In the genomic region with DNA sequence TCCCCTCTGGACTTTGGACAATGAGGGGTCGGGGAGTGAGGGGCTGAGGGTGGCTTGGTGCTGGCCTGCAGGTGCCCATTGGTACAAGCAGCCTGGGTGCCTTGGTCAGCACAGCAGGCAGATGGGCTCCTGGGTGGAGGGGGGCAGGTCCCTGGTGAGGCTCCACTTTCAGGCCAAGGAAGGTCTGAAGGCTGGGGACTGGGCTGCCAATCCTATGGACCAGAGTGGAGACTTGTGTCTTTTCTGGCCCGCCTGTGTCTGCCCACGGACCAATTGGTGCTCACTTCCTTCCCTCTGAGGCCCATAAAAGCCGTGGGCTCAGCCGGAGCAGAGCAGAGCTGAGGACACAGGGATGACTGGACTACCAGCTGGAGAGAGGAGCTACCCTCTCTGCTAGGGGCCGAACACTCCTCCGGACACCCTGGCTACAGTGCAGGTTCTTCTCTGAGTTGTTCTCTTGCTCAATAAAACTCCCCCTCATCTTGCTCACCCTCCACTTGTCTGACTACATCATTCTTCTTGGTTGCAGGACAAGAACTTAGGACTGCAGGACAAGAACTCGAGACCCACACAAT, we compare ENCODE assay signal across 1 cellular context.
TF ChIP-seq lines count a peak whose summit lies in the region.

No MANE protein-coding gene starts in this region.

TF ChIP-seq in H1, 55 proteins besides CTCF, POLR2A, EP300 and RAD21:
- TF ChIP-seq CHD1 (IDR thresholded peaks at IDR 0.05; ENCODE audit: low read depth, low read length) (no peak), CBX8 (IDR thresholded peaks at IDR 0.05; ENCODE audit: borderline replicate concordance, low read depth, low read length) (no peak), BRCA1 (IDR thresholded peaks at IDR 0.05; ENCODE audit: low read depth, low read length) (no peak), CHD2 (IDR thresholded peaks at IDR 0.05; ENCODE audit: low read length) (no peak), KDM5A (IDR thresholded peaks at IDR 0.05; ENCODE audit: low read length) (no peak), BCL11A (IDR thresholded peaks at IDR 0.05; ENCODE audit: low read depth in 2 of 2, low read length in 2 of 2) (no peak), BACH1 (IDR thresholded peaks at IDR 0.05; ENCODE audit: low read length) (no peak), SUZ12 (IDR thresholded peaks at IDR 0.05; ENCODE audit: low read length) (no peak), HDAC6 (IDR thresholded peaks at IDR 0.05; ENCODE audit: low read depth, low read length) (no peak), NRF1 (IDR thresholded peaks at IDR 0.05; ENCODE audit: low read depth, low read length) (no peak), HDAC2 (IDR thresholded peaks at IDR 0.05; ENCODE audit: borderline replicate concordance in 1 of 2, low read depth in 2 of 2, low read length in 2 of 2) (no peak), TEAD4 (IDR thresholded peaks at IDR 0.05; ENCODE audit: low read depth, low read length) (no peak), ASH2L (IDR thresholded peaks at IDR 0.05; ENCODE audit: low read length) (no peak), SIX5 (IDR thresholded peaks at IDR 0.05; ENCODE audit: low read depth, low read length) (no peak), RFX5 (IDR thresholded peaks at IDR 0.05; ENCODE audit: borderline replicate concordance, low read depth, low read length) (no peak)
- TF ChIP-seq, protein P1, sequence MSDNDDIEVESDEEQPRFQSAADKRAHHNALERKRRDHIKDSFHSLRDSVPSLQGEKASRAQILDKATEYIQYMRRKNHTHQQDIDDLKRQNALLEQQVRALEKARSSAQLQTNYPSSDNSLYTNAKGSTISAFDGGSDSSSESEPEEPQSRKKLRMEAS (IDR thresholded peaks at IDR 0.05), result no peak
- TF ChIP-seq, protein P2, sequence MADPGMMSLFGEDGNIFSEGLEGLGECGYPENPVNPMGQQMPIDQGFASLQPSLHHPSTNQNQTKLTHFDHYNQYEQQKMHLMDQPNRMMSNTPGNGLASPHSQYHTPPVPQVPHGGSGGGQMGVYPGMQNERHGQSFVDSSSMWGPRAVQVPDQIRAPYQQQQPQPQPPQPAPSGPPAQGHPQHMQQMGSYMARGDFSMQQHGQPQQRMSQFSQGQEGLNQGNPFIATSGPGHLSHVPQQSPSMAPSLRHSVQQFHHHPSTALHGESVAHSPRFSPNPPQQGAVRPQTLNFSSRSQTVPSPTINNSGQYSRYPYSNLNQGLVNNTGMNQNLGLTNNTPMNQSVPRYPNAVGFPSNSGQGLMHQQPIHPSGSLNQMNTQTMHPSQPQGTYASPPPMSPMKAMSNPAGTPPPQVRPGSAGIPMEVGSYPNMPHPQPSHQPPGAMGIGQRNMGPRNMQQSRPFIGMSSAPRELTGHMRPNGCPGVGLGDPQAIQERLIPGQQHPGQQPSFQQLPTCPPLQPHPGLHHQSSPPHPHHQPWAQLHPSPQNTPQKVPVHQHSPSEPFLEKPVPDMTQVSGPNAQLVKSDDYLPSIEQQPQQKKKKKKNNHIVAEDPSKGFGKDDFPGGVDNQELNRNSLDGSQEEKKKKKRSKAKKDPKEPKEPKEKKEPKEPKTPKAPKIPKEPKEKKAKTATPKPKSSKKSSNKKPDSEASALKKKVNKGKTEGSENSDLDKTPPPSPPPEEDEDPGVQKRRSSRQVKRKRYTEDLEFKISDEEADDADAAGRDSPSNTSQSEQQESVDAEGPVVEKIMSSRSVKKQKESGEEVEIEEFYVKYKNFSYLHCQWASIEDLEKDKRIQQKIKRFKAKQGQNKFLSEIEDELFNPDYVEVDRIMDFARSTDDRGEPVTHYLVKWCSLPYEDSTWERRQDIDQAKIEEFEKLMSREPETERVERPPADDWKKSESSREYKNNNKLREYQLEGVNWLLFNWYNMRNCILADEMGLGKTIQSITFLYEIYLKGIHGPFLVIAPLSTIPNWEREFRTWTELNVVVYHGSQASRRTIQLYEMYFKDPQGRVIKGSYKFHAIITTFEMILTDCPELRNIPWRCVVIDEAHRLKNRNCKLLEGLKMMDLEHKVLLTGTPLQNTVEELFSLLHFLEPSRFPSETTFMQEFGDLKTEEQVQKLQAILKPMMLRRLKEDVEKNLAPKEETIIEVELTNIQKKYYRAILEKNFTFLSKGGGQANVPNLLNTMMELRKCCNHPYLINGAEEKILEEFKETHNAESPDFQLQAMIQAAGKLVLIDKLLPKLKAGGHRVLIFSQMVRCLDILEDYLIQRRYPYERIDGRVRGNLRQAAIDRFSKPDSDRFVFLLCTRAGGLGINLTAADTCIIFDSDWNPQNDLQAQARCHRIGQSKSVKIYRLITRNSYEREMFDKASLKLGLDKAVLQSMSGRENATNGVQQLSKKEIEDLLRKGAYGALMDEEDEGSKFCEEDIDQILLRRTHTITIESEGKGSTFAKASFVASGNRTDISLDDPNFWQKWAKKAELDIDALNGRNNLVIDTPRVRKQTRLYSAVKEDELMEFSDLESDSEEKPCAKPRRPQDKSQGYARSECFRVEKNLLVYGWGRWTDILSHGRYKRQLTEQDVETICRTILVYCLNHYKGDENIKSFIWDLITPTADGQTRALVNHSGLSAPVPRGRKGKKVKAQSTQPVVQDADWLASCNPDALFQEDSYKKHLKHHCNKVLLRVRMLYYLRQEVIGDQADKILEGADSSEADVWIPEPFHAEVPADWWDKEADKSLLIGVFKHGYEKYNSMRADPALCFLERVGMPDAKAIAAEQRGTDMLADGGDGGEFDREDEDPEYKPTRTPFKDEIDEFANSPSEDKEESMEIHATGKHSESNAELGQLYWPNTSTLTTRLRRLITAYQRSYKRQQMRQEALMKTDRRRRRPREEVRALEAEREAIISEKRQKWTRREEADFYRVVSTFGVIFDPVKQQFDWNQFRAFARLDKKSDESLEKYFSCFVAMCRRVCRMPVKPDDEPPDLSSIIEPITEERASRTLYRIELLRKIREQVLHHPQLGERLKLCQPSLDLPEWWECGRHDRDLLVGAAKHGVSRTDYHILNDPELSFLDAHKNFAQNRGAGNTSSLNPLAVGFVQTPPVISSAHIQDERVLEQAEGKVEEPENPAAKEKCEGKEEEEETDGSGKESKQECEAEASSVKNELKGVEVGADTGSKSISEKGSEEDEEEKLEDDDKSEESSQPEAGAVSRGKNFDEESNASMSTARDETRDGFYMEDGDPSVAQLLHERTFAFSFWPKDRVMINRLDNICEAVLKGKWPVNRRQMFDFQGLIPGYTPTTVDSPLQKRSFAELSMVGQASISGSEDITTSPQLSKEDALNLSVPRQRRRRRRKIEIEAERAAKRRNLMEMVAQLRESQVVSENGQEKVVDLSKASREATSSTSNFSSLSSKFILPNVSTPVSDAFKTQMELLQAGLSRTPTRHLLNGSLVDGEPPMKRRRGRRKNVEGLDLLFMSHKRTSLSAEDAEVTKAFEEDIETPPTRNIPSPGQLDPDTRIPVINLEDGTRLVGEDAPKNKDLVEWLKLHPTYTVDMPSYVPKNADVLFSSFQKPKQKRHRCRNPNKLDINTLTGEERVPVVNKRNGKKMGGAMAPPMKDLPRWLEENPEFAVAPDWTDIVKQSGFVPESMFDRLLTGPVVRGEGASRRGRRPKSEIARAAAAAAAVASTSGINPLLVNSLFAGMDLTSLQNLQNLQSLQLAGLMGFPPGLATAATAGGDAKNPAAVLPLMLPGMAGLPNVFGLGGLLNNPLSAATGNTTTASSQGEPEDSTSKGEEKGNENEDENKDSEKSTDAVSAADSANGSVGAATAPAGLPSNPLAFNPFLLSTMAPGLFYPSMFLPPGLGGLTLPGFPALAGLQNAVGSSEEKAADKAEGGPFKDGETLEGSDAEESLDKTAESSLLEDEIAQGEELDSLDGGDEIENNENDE (IDR thresholded peaks at IDR 0.05; ENCODE audit: insufficient replicate concordance, low read length), result no peak
- TF ChIP-seq, protein P3, sequence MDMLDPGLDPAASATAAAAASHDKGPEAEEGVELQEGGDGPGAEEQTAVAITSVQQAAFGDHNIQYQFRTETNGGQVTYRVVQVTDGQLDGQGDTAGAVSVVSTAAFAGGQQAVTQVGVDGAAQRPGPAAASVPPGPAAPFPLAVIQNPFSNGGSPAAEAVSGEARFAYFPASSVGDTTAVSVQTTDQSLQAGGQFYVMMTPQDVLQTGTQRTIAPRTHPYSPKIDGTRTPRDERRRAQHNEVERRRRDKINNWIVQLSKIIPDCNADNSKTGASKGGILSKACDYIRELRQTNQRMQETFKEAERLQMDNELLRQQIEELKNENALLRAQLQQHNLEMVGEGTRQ (IDR thresholded peaks at IDR 0.05; ENCODE audit: low read length), result no peak
- TF ChIP-seq, protein P4, sequence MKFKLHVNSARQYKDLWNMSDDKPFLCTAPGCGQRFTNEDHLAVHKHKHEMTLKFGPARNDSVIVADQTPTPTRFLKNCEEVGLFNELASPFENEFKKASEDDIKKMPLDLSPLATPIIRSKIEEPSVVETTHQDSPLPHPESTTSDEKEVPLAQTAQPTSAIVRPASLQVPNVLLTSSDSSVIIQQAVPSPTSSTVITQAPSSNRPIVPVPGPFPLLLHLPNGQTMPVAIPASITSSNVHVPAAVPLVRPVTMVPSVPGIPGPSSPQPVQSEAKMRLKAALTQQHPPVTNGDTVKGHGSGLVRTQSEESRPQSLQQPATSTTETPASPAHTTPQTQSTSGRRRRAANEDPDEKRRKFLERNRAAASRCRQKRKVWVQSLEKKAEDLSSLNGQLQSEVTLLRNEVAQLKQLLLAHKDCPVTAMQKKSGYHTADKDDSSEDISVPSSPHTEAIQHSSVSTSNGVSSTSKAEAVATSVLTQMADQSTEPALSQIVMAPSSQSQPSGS (IDR thresholded peaks at IDR 0.05; ENCODE audit: low read length), result no peak
